Comparison of ENCODE assay signal across 8 cellular contexts in genomic region chr14:65414961-65415589, GRCh38. TPM values are rescaled to one million over a fixed set of nuclear protein-coding genes. Genes with fewer than 3 reads are reported as not detected.
DNase-seq lines count a peak whose midpoint lies in the region; ATAC-seq, FAIRE-seq and TF ChIP-seq lines count a peak whose summit lies in the region.

No MANE protein-coding gene starts in this region.

- POLR2A ChIA-PET in CD8-positive, alpha-beta T cell (lab: Charles Lee), result interaction anchor here (0.6 to 5.1 kb wide), 8 partner anchors 16 to 432 kb away, joined by 3 to 25 read pairs (median 4); no protein-coding TSS in a partner anchor
- POLR2A ChIA-PET in PC-9 (lab: Charles Lee; ENCODE audit: unreplicated experiment) (interaction anchor here (0.6 to 0.8 kb wide), 7 partner anchors 26 to 786 kb away, joined by 3 to 8 read pairs (median 5); partner anchors contain the start of gene FNTB), endothelial cell of umbilical vein (lab: Charles Lee) (interaction anchor here (1.0 kb wide), 1 partner anchor 409 kb away, joined by 5 read pairs; no protein-coding TSS in a partner anchor)

- peaks cover 52% of the 10 kb centered on the region for H3K4me1 Mint-ChIP-seq in CD8-positive, alpha-beta T cell (ENCODE audit: low read depth)

- H3K4me1 ChIP-seq in CD8-positive, alpha-beta T cell (ENCODE audit: insufficient read depth, low read length), result peaks cover 13% of the 10 kb centered on the region
- peaks cover 52% of the 10 kb centered on the region for H3K4me1 ChIP-seq in PC-9 (replicated peaks; ENCODE audit: insufficient read depth)
- H3K4me1 ChIP-seq in endothelial cell of umbilical vein (ENCODE audit: control insufficient read depth, extremely low read depth, insufficient read depth, low read length), result peaks cover 18% of the 10 kb centered on the region
- peaks cover 5% of the 10 kb centered on the region for H3K4me1 ChIP-seq in parathyroid adenoma

- intact Hi-C loops in CD8-positive, alpha-beta T cell (cut with DNase I, micrococcal nuclease), result loop anchor here (1.0 to 5.0 kb wide), 10 partner anchors 159 to 1092 kb away; partner anchors contain the start of gene GPHN (in 1 of the 2)
- intact Hi-C loops in PC-9 (cut with micrococcal nuclease; ENCODE audit: unreplicated experiment) (loop anchor here (1.0 to 5.0 kb wide), 2 partner anchors 409 to 542 kb away; no protein-coding TSS in a partner anchor), endothelial cell of umbilical vein (cut with micrococcal nuclease) (loop anchor here (1.0 to 5.0 kb wide), 4 partner anchors 172 to 418 kb away; no protein-coding TSS in a partner anchor)

- no peaks in the 10 kb centered on the region for H3K9me2 ChIP-seq in PC-9 (ENCODE audit: insufficient read depth)

- peak overlapping the region; percentile 89 for H3K4me2 ChIP-seq in PC-9
- peak overlapping the region; percentile 87 for H3K4me2 ChIP-seq in endothelial cell of umbilical vein (ENCODE audit: insufficient read depth, low read length)
- no peak overlapping the region for H3K4me2 ChIP-seq in parathyroid adenoma (ENCODE audit: low read length)

- no peaks in the 10 kb centered on the region for H3K27me3 Mint-ChIP-seq in CD8-positive, alpha-beta T cell (ENCODE audit: low read depth)

- peaks cover 20% of the 10 kb centered on the region for H3F3A ChIP-seq in PC-9 (ENCODE audit: insufficient read depth, low read depth)

- H4K20me1 ChIP-seq in PC-9 (ENCODE audit: insufficient read depth) (0 out of 2 replicates have a peak, but pooled peaks cover 7% of the 10 kb centered on the region), endothelial cell of umbilical vein (replicated peaks; ENCODE audit: control insufficient read depth, extremely low read depth, insufficient read depth, low read length) (no peaks in the 10 kb centered on the region)

- H3K27ac ChIP-seq in CD8-positive, alpha-beta T cell (ENCODE audit: low read depth, low read length), result no peak overlapping the region
- H3K27ac ChIP-seq in PC-9 (peak overlapping the region; percentile 64), endothelial cell of umbilical vein (ENCODE audit: insufficient read depth, low read depth, low read length) (no peak overlapping the region), parathyroid adenoma (no peak overlapping the region)

- no peak for TF ChIP-seq POLR2A in endothelial cell of umbilical vein (IDR thresholded peaks at IDR 0.05; ENCODE audit: low read depth, low read length)

- peak overlapping the region; percentile 35 for H3K4me3 Mint-ChIP-seq in CD8-positive, alpha-beta T cell

- H3K79me2 ChIP-seq in PC-9 (ENCODE audit: low read depth), result peaks cover 92% of the 10 kb centered on the region
- peaks cover 52% of the 10 kb centered on the region for H3K79me2 ChIP-seq in endothelial cell of umbilical vein (ENCODE audit: control insufficient read depth, insufficient read depth, low read length)
- peaks cover 6% of the 10 kb centered on the region for H3K79me2 ChIP-seq in parathyroid adenoma

- no peak overlapping the region for H3K9ac ChIP-seq in endothelial cell of umbilical vein (replicated peaks; ENCODE audit: extremely low read depth, insufficient read depth, low read length)
- no peak overlapping the region for H3K9ac ChIP-seq in parathyroid adenoma

- no peak overlapping the region for H3K4me3 ChIP-seq in CD8-positive, alpha-beta T cell (ENCODE audit: low read depth, low read length)
- peak overlapping the region; percentile 97 for H3K4me3 ChIP-seq in PC-9
- H3K4me3 ChIP-seq in endothelial cell of umbilical vein (replicated peaks in 1 of 3; ENCODE audit: insufficient read depth in 1 of 3, low read depth in 1 of 3, low read length in 3 of 3), result peak overlapping the region in 1 of 3 experiments; percentile 75
- H3K4me3 ChIP-seq in parathyroid adenoma (ENCODE audit: low read depth, low read length), result no peak overlapping the region

- H3K36me3 ChIP-seq in CD8-positive, alpha-beta T cell (ENCODE audit: insufficient read depth, low read length), result no peaks in the 10 kb centered on the region
- H3K36me3 ChIP-seq in PC-9 (ENCODE audit: low read depth), result peaks cover 8% of the 10 kb centered on the region; the same call in 1 of the 2 replicates
- H3K36me3 ChIP-seq in endothelial cell of umbilical vein (ENCODE audit: control insufficient read depth in 2 of 2, extremely low read depth in 1 of 2, insufficient read depth in 2 of 2, low read length in 2 of 2), result no peaks in the 10 kb centered on the region
- H3K36me3 ChIP-seq in parathyroid adenoma (ENCODE audit: control insufficient read depth, insufficient read depth, low read length), result no peaks in the 10 kb centered on the region

- BruUV-seq in PC-9 (replicated peaks; lab: Mats Ljungman, UMichigan) (no TSS peak), endothelial cell of umbilical vein (replicated peaks; lab: Mats Ljungman, UMichigan) (no TSS peak)

- CTCF ChIA-PET in CD8-positive, alpha-beta T cell (lab: Charles Lee), result interaction anchor here (0.6 to 7.8 kb wide), 25 partner anchors 9 to 660 kb away, joined by 3 to 122 read pairs (median 4); no protein-coding TSS in a partner anchor
- CTCF ChIA-PET in PC-9 (lab: Charles Lee) (interaction anchor here (0.5 to 2.3 kb wide), 14 partner anchors 9 to 988 kb away, joined by 3 to 59 read pairs (median 5); no protein-coding TSS in a partner anchor), endothelial cell of umbilical vein (lab: Charles Lee) (interaction anchor here (0.6 to 13.1 kb wide), 71 partner anchors 9 to 941 kb away, joined by 3 to 926 read pairs (median 4); partner anchors contain the start of gene MAX)

- FAIRE-seq in GM19239 (lab: Jason Lieb, UNC) (peak; percentile 64), endothelial cell of umbilical vein (lab: Jason Lieb, UNC) (no peak)

- TF ChIP-seq CTCF in CD8-positive, alpha-beta T cell (IDR thresholded peaks at IDR 0.05), result peak; percentile 70
- TF ChIP-seq CTCF in PC-9 (conservative IDR thresholded peaks at IDR 0.05) (peak; percentile 84), endothelial cell of umbilical vein (IDR thresholded peaks at IDR 0.05; ENCODE audit: extremely low read depth in 1 of 2, insufficient read depth in 1 of 2, low read depth in 1 of 2, low read length in 2 of 2) (peak; percentile 21 to 24), parathyroid adenoma (IDR thresholded peaks at IDR 0.05) (peak; percentile 62)

- H3K9me3 ChIP-seq in CD8-positive, alpha-beta T cell (ENCODE audit: low read length), result no peaks in the 10 kb centered on the region
- H3K9me3 ChIP-seq in PC-9 (ENCODE audit: insufficient read depth, low read depth) (no peaks in the 10 kb centered on the region), endothelial cell of umbilical vein (replicated peaks; ENCODE audit: control insufficient read depth, insufficient read depth, low read length) (no peaks in the 10 kb centered on the region), parathyroid adenoma (ENCODE audit: control insufficient read depth, low read length) (no peaks in the 10 kb centered on the region)

- peak in 1 of 7 experiments; percentile 9 for DNase-seq in CD8-positive, alpha-beta T cell
- DNase-seq in GM19239 (ENCODE audit: insufficient read length, low spot score) (no peak), PC-9 (peak in 1 of 2 experiments; percentile 37), endothelial cell of umbilical vein (ENCODE audit: low read depth, low spot score) (peak; percentile 56), middle frontal gyrus (ENCODE audit: extremely low spot score, low spot score) (no peak), COLO829 (ENCODE audit: low spot score) (no peak)

- H3K36me3 Mint-ChIP-seq in CD8-positive, alpha-beta T cell, result peaks cover 16% of the 10 kb centered on the region

- H3K9me3 Mint-ChIP-seq in CD8-positive, alpha-beta T cell, result no peaks in the 10 kb centered on the region

- no peak for ATAC-seq in CD8-positive, alpha-beta T cell
- ATAC-seq in HG03045 (IDR thresholded peaks at IDR 0.05; ENCODE audit: unreplicated experiment), result no peak

- H2AFZ ChIP-seq in PC-9 (no peak overlapping the region), endothelial cell of umbilical vein (ENCODE audit: low read depth, low read length) (no peak overlapping the region), parathyroid adenoma (no peak overlapping the region)

- H3K27ac Mint-ChIP-seq in CD8-positive, alpha-beta T cell, result no peak overlapping the region

- dilution Hi-C loops in endothelial cell of umbilical vein (cut with MboI; ENCODE audit: extremely low pct_ligation_motif_present, low sequenced_read_pairs), result no loop called here

- no peaks in the 10 kb centered on the region for H3K27me3 ChIP-seq in CD8-positive, alpha-beta T cell (ENCODE audit: insufficient read depth, low read length)
- no peaks in the 10 kb centered on the region for H3K27me3 ChIP-seq in PC-9 (ENCODE audit: insufficient read depth, low read depth)
- H3K27me3 ChIP-seq in endothelial cell of umbilical vein (ENCODE audit: control insufficient read depth in 2 of 2, insufficient read depth in 2 of 2, low read length in 2 of 2), result no peaks in the 10 kb centered on the region
- H3K27me3 ChIP-seq in parathyroid adenoma (ENCODE audit: control insufficient read depth, insufficient read depth, low read length), result no peaks in the 10 kb centered on the region

- H3K9me1 ChIP-seq in endothelial cell of umbilical vein (replicated peaks; ENCODE audit: control insufficient read depth, extremely low read depth, insufficient read depth, low read length), result no peaks in the 10 kb centered on the region

TF ChIP-seq in endothelial cell of umbilical vein, 7 proteins besides CTCF, POLR2A, EP300 and RAD21:
- no peak for TF ChIP-seq JUN (IDR thresholded peaks at IDR 0.05; ENCODE audit: borderline replicate concordance, insufficient read depth, insufficient read length, low read depth)
- no peak for TF ChIP-seq FOS (IDR thresholded peaks at IDR 0.05; ENCODE audit: borderline replicate concordance, insufficient read depth, low read length)
TF ChIP-seq in endothelial cell of umbilical vein: peak in this region for 0.

RNA-seq across cellular contexts. Expression of gene FUT8, which starts 2.5 kb away (rescaled TPM):
- 10 to 100 TPM; 38.3 to 38.5 TPM for total RNA-seq in CD8-positive, alpha-beta T cell
- total RNA-seq in PC-9 (2021), result 134 and 135 TPM in 2 replicates
- 27.7 and 38.8 TPM in 2 replicates for total RNA-seq in endothelial cell of umbilical vein
- 10.9 and 16.7 TPM in 2 replicates for polyA plus RNA-seq in endothelial cell of umbilical vein
- 17.6 and 19.8 TPM in 2 replicates for polyA plus RNA-seq in endothelial cell of umbilical vein (2011; cell fraction: cytosol; rRNA removed)
- polyA plus RNA-seq in endothelial cell of umbilical vein (2011; cell fraction: nucleus; rRNA removed), result 13.0 and 16.2 TPM in 2 replicates
- polyA plus RNA-seq in endothelial cell of umbilical vein (2012), result 43.2 and 59.9 TPM in 2 replicates
- polyA minus RNA-seq in endothelial cell of umbilical vein, result 28.6 and 31.6 TPM in 2 replicates
- 8.8 TPM for polyA minus RNA-seq in endothelial cell of umbilical vein (2011; cell fraction: cytosol; rRNA and poly(A)+ RNA removed)
- 34.4 and 39.2 TPM in 2 replicates for polyA minus RNA-seq in endothelial cell of umbilical vein (2011; cell fraction: nucleus; rRNA and poly(A)+ RNA removed)

Comparison
In these comparisons a context has a peak if more than half of its experiments do, and no peak if none do; other contexts are left out.
1. CTCF ChIP-seq: peak in every context shown above with its lines; median percentile 84 in PC-9; 70 in CD8-positive, alpha-beta T cell; 62 in parathyroid adenoma; 22 in endothelial cell of umbilical vein.